ENCODE assay signal across 12 cellular contexts in the genomic region with DNA sequence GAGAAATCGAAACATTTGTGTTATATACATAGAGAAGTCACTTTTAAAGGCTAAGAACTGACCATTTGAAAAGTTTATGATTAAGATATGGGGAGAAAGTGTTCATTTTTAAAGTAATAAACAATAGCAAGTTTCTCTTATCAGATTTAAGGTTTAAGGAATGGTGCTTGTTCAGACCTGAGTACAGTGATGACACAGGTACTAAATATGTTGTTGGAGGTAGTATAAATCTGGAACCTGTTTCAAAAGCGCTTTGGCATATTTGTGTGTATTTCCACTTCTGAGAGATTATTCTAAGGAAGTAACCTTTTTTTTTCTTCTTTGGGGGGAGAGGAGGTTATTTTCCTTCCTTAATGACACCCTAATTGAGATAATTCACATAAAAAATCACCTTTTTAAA. TPM values are rescaled to one million over a fixed set of nuclear protein-coding genes. Genes with fewer than 3 reads are reported as not detected.
DNase-seq lines count a peak whose midpoint lies in the region; ATAC-seq, FAIRE-seq and TF ChIP-seq lines count a peak whose summit lies in the region.
"Had no signal": no experiment of that assay in that cellular context is flagged by ENCODE, and none has a peak within 500 bp of the region (broad histone marks: within the 10 kb centered on the region; RNA-seq: fewer than 3 reads in every experiment).

No MANE protein-coding gene starts in this region.

- BruUV-seq in Calu3 (replicated peaks; lab: Mats Ljungman, UMichigan) = no TSS peak

- peak overlapping the region; percentile 63 for H3K4me3 Mint-ChIP-seq in Calu3 (ENCODE audit: low read depth, unreplicated experiment)

- FAIRE-seq in GM12891 (lab: Jason Lieb, UNC) = no peak

- TF ChIP-seq POLR2A in Peyer's patch (IDR thresholded peaks at IDR 0.05) (no peak), gastrocnemius medialis (IDR thresholded peaks at IDR 0.05) (no peak), GM12891 (IDR thresholded peaks at IDR 0.05; ENCODE audit: low read depth, low read length) (no peak)

- in situ Hi-C loops in gastrocnemius medialis (cut with MboI; ENCODE audit: low sequenced_read_pairs in 4 of 4) = no loop called here

- H3K27ac ChIP-seq in Peyer's patch (peak overlapping the region; percentile 63 to 87 (median 74)), neutrophil (peak overlapping the region; percentile 67), gastrocnemius medialis (no peak overlapping the region)
- peak overlapping the region; percentile 76 for H3K27ac ChIP-seq in effector memory CD4-positive, alpha-beta T cell (ENCODE audit: insufficient read depth, low read length, poor library complexity, severe bottlenecking)
- H3K27ac ChIP-seq: VCaP had no signal

- no peaks in the 10 kb centered on the region for H3K9me3 Mint-ChIP-seq in Calu3 (ENCODE audit: low read depth, unreplicated experiment)

- intact Hi-C loops in Calu3 (cut with micrococcal nuclease; ENCODE audit: unreplicated experiment) (loop anchor here (5.0 kb wide), 2 partner anchors 95 to 110 kb away; a partner anchor contains a TSS), gastrocnemius medialis (cut with DNase I; ENCODE audit: low total_unique reads) (no loop called here)

- H3K9me3 ChIP-seq in Peyer's patch (no peaks in the 10 kb centered on the region), neutrophil (no peaks in the 10 kb centered on the region), gastrocnemius medialis (no peaks in the 10 kb centered on the region)
- no peaks in the 10 kb centered on the region for H3K9me3 ChIP-seq in effector memory CD4-positive, alpha-beta T cell (ENCODE audit: control insufficient read depth, low read length)

- CTCF ChIA-PET in Calu3 (lab: Charles Lee) = interaction anchor here (0.7 kb wide), 1 partner anchor 42 kb away, joined by 3 read pairs; no protein-coding TSS in a partner anchor

- no peak for ATAC-seq in gastrocnemius medialis
- no peak for ATAC-seq in GM19397 (IDR thresholded peaks at IDR 0.05; ENCODE audit: unreplicated experiment)
- ATAC-seq: Panc1 had no signal

- TF ChIP-seq CTCF in Calu3 (IDR thresholded peaks at IDR 0.05; ENCODE audit: unreplicated experiment) (no peak), Peyer's patch (IDR thresholded peaks at IDR 0.05) (no peak), neutrophil (IDR thresholded peaks at IDR 0.05) (no peak), gastrocnemius medialis (IDR thresholded peaks at IDR 0.05 in 4 of 5, conservative IDR thresholded peaks at IDR 0.05 in 1 of 5) (no peak)

- peak overlapping the region; percentile 66 for H3K27ac Mint-ChIP-seq in Calu3 (ENCODE audit: unreplicated experiment)

- H3K27me3 Mint-ChIP-seq in Calu3 (ENCODE audit: unreplicated experiment) = no peaks in the 10 kb centered on the region

- H3K27me3 ChIP-seq in Peyer's patch = no peaks in the 10 kb centered on the region
- no peaks in the 10 kb centered on the region for H3K27me3 ChIP-seq in effector memory CD4-positive, alpha-beta T cell (replicated peaks; ENCODE audit: control insufficient read depth, insufficient read depth, low read length, poor library complexity, severe bottlenecking)
- no peaks in the 10 kb centered on the region for H3K27me3 ChIP-seq in neutrophil
- no peaks in the 10 kb centered on the region for H3K27me3 ChIP-seq in gastrocnemius medialis

- peak overlapping the region in 3 of 4 donors; percentile 2 to 27 (median 7) for H3K4me3 ChIP-seq in Peyer's patch
- H3K4me3 ChIP-seq in effector memory CD4-positive, alpha-beta T cell (ENCODE audit: insufficient read depth, low read depth, low read length, poor library complexity, severe bottlenecking) = peak overlapping the region; percentile 43
- no peak overlapping the region for H3K4me3 ChIP-seq in neutrophil (ENCODE audit: low read depth in 1 of 2, low read length in 1 of 2)
- H3K4me3 ChIP-seq in gastrocnemius medialis = no peak overlapping the region

- H3K36me3 ChIP-seq in Peyer's patch (peaks cover 0 to 3% (median 0%) of the 10 kb centered on the region in 3 donors), neutrophil (no peaks in the 10 kb centered on the region), gastrocnemius medialis (no peaks in the 10 kb centered on the region)
- H3K36me3 ChIP-seq in effector memory CD4-positive, alpha-beta T cell (ENCODE audit: control insufficient read depth, insufficient read depth, low read length) = peaks cover under 1% of the 10 kb centered on the region

- H3K4me1 ChIP-seq in Peyer's patch (peaks cover 8 to 44% (median 16%) of the 10 kb centered on the region in 4 donors), neutrophil (ENCODE audit: control insufficient read depth in 1 of 2, insufficient read depth in 1 of 2, low read depth in 1 of 2, low read length in 1 of 2) (peaks cover 29 to 44% of the 10 kb centered on the region in 2 experiments), gastrocnemius medialis (peaks cover 3 to 11% of the 10 kb centered on the region in 2 donors)
- peaks cover 33% of the 10 kb centered on the region for H3K4me1 ChIP-seq in effector memory CD4-positive, alpha-beta T cell (ENCODE audit: control insufficient read depth, insufficient read depth, low read length, poor library complexity, severe bottlenecking)

- H3K4me1 Mint-ChIP-seq in Calu3 (ENCODE audit: low read depth, unreplicated experiment) = peaks cover 40% of the 10 kb centered on the region

- no peak for DNase-seq in Calu3
- DNase-seq in Peyer's patch = no peak
- DNase-seq in effector memory CD4-positive, alpha-beta T cell = no peak
- no peak for DNase-seq in gastrocnemius medialis
- no peak for DNase-seq in NCI-H146 (lab: John Stamatoyannopoulos, UW)
- no peak for DNase-seq in GM12891 (ENCODE audit: insufficient read length, low spot score)
- DNase-seq: hypothalamus, NCI-H1930 had no signal

- H3K36me3 Mint-ChIP-seq in Calu3 (ENCODE audit: insufficient read depth, unreplicated experiment) = peaks cover 35% of the 10 kb centered on the region

TF ChIP-seq in GM12891, 5 proteins besides CTCF, POLR2A, EP300 and RAD21:
- TF ChIP-seq POU2F2 (IDR thresholded peaks at IDR 0.05; ENCODE audit: low read depth, low read length) = no peak
- TF ChIP-seq POLR2AphosphoS5 (IDR thresholded peaks at IDR 0.05; ENCODE audit: low read depth, low read length) = no peak

RNA-seq across cellular contexts. Expression of a gene that starts 18.4 kb away (rescaled TPM):
- 63.9 and 65.5 TPM in 2 replicates for total RNA-seq in Calu3 (2022)
- 100 to 1,000 TPM in 2 of 4 donors, 10 to 100 TPM in 2; 49.9 to 125 (median 91.4) TPM for total RNA-seq in Peyer's patch
- 10 to 100 TPM; 23.9 to 29.6 (median 26.4) TPM for total RNA-seq in gastrocnemius medialis
- polyA plus RNA-seq in GM12891 (2012; ENCODE audit: low read depth, missing spikeins) = 54.8 TPM

Comparison
In these comparisons a context has a peak if more than half of its experiments do, and no peak if none do; other contexts are left out.
1. H3K27ac ChIP-seq: peak in Peyer's patch (4 of 4), effector memory CD4-positive, alpha-beta T cell (single experiment) and neutrophil (single experiment); none in gastrocnemius medialis (0 of 4).
2. H3K4me3 ChIP-seq: peak in Peyer's patch (3 of 4) and effector memory CD4-positive, alpha-beta T cell (single experiment); none in neutrophil (0 of 2) and gastrocnemius medialis (0 of 4).